ENCODE assay signal across 1 cellular context in genomic region chr5:132947661-132948060, GRCh38.
TF ChIP-seq lines count a peak whose summit lies in the region.

No MANE protein-coding gene starts in this region.

TF ChIP-seq in HepG2, 621 proteins besides CTCF, POLR2A, EP300 and RAD21:
- TF ChIP-seq ATF7-NPFF (CRISPR knock-in tag; IDR thresholded peaks at IDR 0.05; ENCODE audit: low read depth) (no peak), ARID5B (CRISPR knock-in tag; IDR thresholded peaks at IDR 0.05) (0 out of 2 replicates have a peak, but pooled peaks have one; percentile 21), TFE3 (CRISPR knock-in tag; IDR thresholded peaks at IDR 0.05) (peak; percentile 64; the same call in 1 of the 2 replicates), ELF3 (CRISPR knock-in tag; IDR thresholded peaks at IDR 0.05) (0 out of 2 replicates have a peak, but pooled peaks have one; percentile 22), PAXIP1 (CRISPR knock-in tag; conservative IDR thresholded peaks at IDR 0.05) (0 out of 2 replicates have a peak, but pooled peaks have one; percentile 17), ZBTB33 (CRISPR knock-in tag; IDR thresholded peaks at IDR 0.05) (no peak), SOX13 (IDR thresholded peaks at IDR 0.05) (no peak), SOX13 (CRISPR knock-in tag; conservative IDR thresholded peaks at IDR 0.05 in 1 of 2, IDR thresholded peaks at IDR 0.05 in 1 of 2) (peak in 1 of 2 experiments; percentile 82; a peak in 2 of 4 replicates), FOSL2 (CRISPR knock-in tag; IDR thresholded peaks at IDR 0.05) (no peak), SOX6 (IDR thresholded peaks at IDR 0.05) (no peak), SOX6 (CRISPR knock-in tag; IDR thresholded peaks at IDR 0.05) (peak; percentile 38; the same call in 1 of the 2 replicates), NFKB2 (CRISPR knock-in tag; IDR thresholded peaks at IDR 0.05; ENCODE audit: borderline replicate concordance) (no peak), HNRNPH1 (optimal IDR thresholded peaks at IDR 0.05; ENCODE audit: low read depth, low read length) (no peak), SAP130 (CRISPR knock-in tag; IDR thresholded peaks at IDR 0.05; ENCODE audit: low read depth) (peak; percentile 56), SOX5 (CRISPR knock-in tag; IDR thresholded peaks at IDR 0.05; ENCODE audit: borderline replicate concordance) (peak; percentile 76; the same call in 1 of the 2 replicates), ZNF512B (CRISPR knock-in tag; IDR thresholded peaks at IDR 0.05; ENCODE audit: borderline replicate concordance) (no peak), HNF4G (IDR thresholded peaks at IDR 0.05; ENCODE audit: borderline replicate concordance, low read depth, low read length) (peak; percentile 25; the same call in 1 of the 2 replicates), HNF4G (CRISPR knock-in tag; IDR thresholded peaks at IDR 0.05; ENCODE audit: borderline replicate concordance, low read depth) (no peak), FOXP1 (IDR thresholded peaks at IDR 0.05) (no peak), FOXP1 (CRISPR knock-in tag; IDR thresholded peaks at IDR 0.05) (peak; percentile 37; the same call in 1 of the 2 replicates), PPARG (CRISPR knock-in tag; conservative IDR thresholded peaks at IDR 0.05) (peak; percentile 51; the same call in 1 of the 2 replicates), NFKBIZ (CRISPR knock-in tag; IDR thresholded peaks at IDR 0.05) (no peak), SKIL (CRISPR knock-in tag; IDR thresholded peaks at IDR 0.05; ENCODE audit: borderline replicate concordance) (no peak)
